ENCODE assay signal across 29 cellular contexts in genomic region chr4:2076908-2077534, GRCh38. TPM values are rescaled to one million over a fixed set of nuclear protein-coding genes. Genes with fewer than 3 reads are reported as not detected.
A peak's percentile ranks its signal among the peaks of the same experiment; 100 is the strongest.
DNase-seq lines count a peak whose midpoint lies in the region; ATAC-seq, FAIRE-seq and TF ChIP-seq lines count a peak whose summit lies in the region.
"Had no signal": no experiment of that assay in that cellular context is flagged by ENCODE, and none has a peak within 500 bp of the region (broad histone marks: within the 10 kb centered on the region; RNA-seq: fewer than 3 reads in every experiment).

No MANE protein-coding gene starts in this region.

- DNase-seq in activated CD4-positive, CD25-positive, alpha-beta regulatory T cell treated with anti-CD3 and anti-CD28 coated beads, Interleukin-2, amount 50 U/mL, for 72 hours = peak; percentile 25
- DNase-seq in GM12878 (ENCODE audit: low read depth, low spot score) (no peak), right lobe of liver (peak in 2 of 3 donors; percentile 31 to 41), suprapubic skin (ENCODE audit: low spot score in 2 of 2) (peak; percentile 19 to 79), HTR-8/SVneo (ENCODE audit: insufficient read length, low spot score) (no peak)
- DNase-seq: 8988T; activated CD4-positive, alpha-beta T cell treated with anti-CD3 and anti-CD28 coated beads, Interleukin-2, amount 50 U/mL, for 48 hours; activated CD8-positive, alpha-beta memory T cell treated with anti-CD3 and anti-CD28 coated beads, Interleukin-2, amount 50 U/mL, for 4 hours; activated gamma-delta T cell treated with Interleukin-2 at 50 U/mL for 16 hours; colonic mucosa; DMS53; effector memory CD8-positive, alpha-beta T cell; esophagus squamous epithelium; GF-D8; hypothalamus; IMR-90; NCI-H1105 treated with DMSO at 0.1 percent for 48 hours; NCI-H2029; NCI-H526 treated with DMSO at 0.1 percent for 48 hours; RPMI8226; stimulated activated CD8-positive, alpha-beta memory T cell treated with anti-CD3 and anti-CD28 coated beads, Interleukin-4, amount 100 ng/mL, for 48 hours had no signal

- H3K27ac ChIP-seq in GM12878 (ENCODE audit: control insufficient read depth, insufficient read depth) (no peak overlapping the region), right lobe of liver (no peak overlapping the region), suprapubic skin (no peak overlapping the region), gastroesophageal sphincter (no peak overlapping the region)
- H3K27ac ChIP-seq: colonic mucosa, esophagus squamous epithelium, gastrocnemius medialis, HL-60 had no signal

- SMC1A ChIA-PET in GM12878 (lab: Charles Lee; ENCODE audit: uncharacterized antibody, unreplicated experiment) = interaction anchor here (0.6 kb wide), 1 partner anchor 57 kb away, joined by 3 read pairs; no protein-coding TSS in a partner anchor

- H3K27me3 ChIP-seq in GM12878 (replicated peaks in 1 of 2; ENCODE audit: control insufficient read depth in 2 of 2, insufficient read depth in 2 of 2, low read length in 1 of 2) (no peaks in the 10 kb centered on the region), right lobe of liver (no peaks in the 10 kb centered on the region), suprapubic skin (no peaks in the 10 kb centered on the region), gastroesophageal sphincter (no peaks in the 10 kb centered on the region)
- H3K27me3 ChIP-seq: colonic mucosa, esophagus squamous epithelium, gastrocnemius medialis had no signal

- no peak overlapping the region for H2AFZ ChIP-seq in GM12878 (ENCODE audit: control insufficient read depth, low read depth, low read length)

- WGBS in GM12878 (ENCODE audit: insufficient coverage, insufficient replicate concordance, low lambda C conversion rate, missing lambda C conversion rate) = 40% methylated on average over 9 of the region's 9 CpGs
- 67% methylated on average over 2 of the region's 9 CpGs for WGBS in right lobe of liver (ENCODE audit: insufficient coverage, low coverage, low lambda C conversion rate, missing lambda C conversion rate)
- 87% methylated on average over 7 of the region's 9 CpGs for WGBS in suprapubic skin
- no CpG with 5 or more reads among the region's 9 CpGs for WGBS in gastroesophageal sphincter (ENCODE audit: low coverage in 1 of 2), 2 donors

- in situ Hi-C loops in GM12878 (cut with MboI) = no loop called here

- ATAC-seq in activated CD4-positive, CD25-positive, alpha-beta regulatory T cell treated with anti-CD3 and anti-CD28 coated beads, Interleukin-2, amount 50 U/mL, for 24 hours = no peak
- ATAC-seq in GM12878 (peak; percentile 16; the same call in 1 of the 3 replicates), right lobe of liver (no peak), HG02798 (IDR thresholded peaks at IDR 0.05; ENCODE audit: poor library complexity, unreplicated experiment) (no peak), gastroesophageal sphincter (no peak)
- ATAC-seq: effector memory CD8-positive, alpha-beta T cell; gastrocnemius medialis; SK-N-SH treated with all-trans-retinoic acid at 6 μM for 48 hours; WTC11 had no signal

- no peaks in the 10 kb centered on the region for H4K20me1 ChIP-seq in GM12878 (ENCODE audit: control insufficient read depth, insufficient read depth)

- no peak overlapping the region for H3K4me2 ChIP-seq in GM12878 (ENCODE audit: control insufficient read depth, insufficient read depth)

- CTCF ChIA-PET in GM12878 (lab: Yijun Ruan, JAX) = no interaction called here

- H3K9ac ChIP-seq in GM12878 (ENCODE audit: control insufficient read depth, insufficient read depth, low read length) = no peak overlapping the region

- no peak overlapping the region for H3K4me3 ChIP-seq in GM12878
- no peak overlapping the region for H3K4me3 ChIP-seq in right lobe of liver
- H3K4me3 ChIP-seq in suprapubic skin = no peak overlapping the region
- no peak overlapping the region for H3K4me3 ChIP-seq in gastroesophageal sphincter
- H3K4me3 ChIP-seq: colonic mucosa, esophagus squamous epithelium, gastrocnemius medialis had no signal

- TF ChIP-seq POLR2A in GM12878 (IDR thresholded peaks at IDR 0.05; ENCODE audit: low read depth, low read length) = no peak
- no peak for TF ChIP-seq POLR2A in right lobe of liver (IDR thresholded peaks at IDR 0.05)
- no peak for TF ChIP-seq POLR2A in suprapubic skin (IDR thresholded peaks at IDR 0.05)
- TF ChIP-seq POLR2A in gastroesophageal sphincter (IDR thresholded peaks at IDR 0.05) = no peak

- BruUV-seq in GM12878 (replicated peaks; lab: Mats Ljungman, UMichigan) = no TSS peak

- H3K9me3 ChIP-seq in GM12878 (replicated peaks; ENCODE audit: control insufficient read depth, insufficient read depth, low read length) = no peaks in the 10 kb centered on the region
- no peaks in the 10 kb centered on the region for H3K9me3 ChIP-seq in right lobe of liver
- H3K9me3 ChIP-seq in suprapubic skin = no peaks in the 10 kb centered on the region
- H3K9me3 ChIP-seq in gastroesophageal sphincter = no peaks in the 10 kb centered on the region
- H3K9me3 ChIP-seq: colonic mucosa, esophagus squamous epithelium, gastrocnemius medialis had no signal

- RAD21 ChIA-PET in GM12878 (lab: Charles Lee; ENCODE audit: unreplicated experiment) = interaction anchor here (0.6 kb wide), 1 partner anchor 64 kb away, joined by 3 read pairs; no protein-coding TSS in a partner anchor

- TF ChIP-seq EP300 in GM12878 (IDR thresholded peaks at IDR 0.05; ENCODE audit: borderline replicate concordance in 1 of 2, control insufficient read depth in 1 of 2, low read depth in 2 of 2, low read length in 2 of 2) = no peak
- TF ChIP-seq EP300 in suprapubic skin (IDR thresholded peaks at IDR 0.05) = no peak
- TF ChIP-seq EP300 in gastroesophageal sphincter (IDR thresholded peaks at IDR 0.05) = no peak

- H3K79me2 ChIP-seq in GM12878 (ENCODE audit: control insufficient read depth, insufficient read depth, low read length) = no peaks in the 10 kb centered on the region

- POLR2A ChIA-PET in GM12878 (lab: Charles Lee) = interaction anchor here (0.6 to 1.2 kb wide), 2 partner anchors 68 to 73 kb away, joined by 3 read pairs; no protein-coding TSS in a partner anchor

- no peak for TF ChIP-seq RAD21 in GM12878 (IDR thresholded peaks at IDR 0.05; ENCODE audit: insufficient read depth, low read depth, low read length)

- FAIRE-seq in GM12878 (lab: Jason Lieb, UNC) (no peak), HTR-8/SVneo (lab: Jason Lieb, UNC) (no peak)

- intact Hi-C loops in GM12878 (cut with micrococcal nuclease; ENCODE audit: unreplicated experiment) = no loop called here
- intact Hi-C loops in right lobe of liver (cut with DNase I) = no loop called here

- H3K4me1 ChIP-seq in GM12878 (ENCODE audit: control insufficient read depth, insufficient read depth, low read length) (peaks cover 3% of the 10 kb centered on the region), right lobe of liver (no peaks in the 10 kb centered on the region), suprapubic skin (no peaks in the 10 kb centered on the region), gastroesophageal sphincter (no peaks in the 10 kb centered on the region)
- H3K4me1 ChIP-seq: colonic mucosa, esophagus squamous epithelium, gastrocnemius medialis had no signal

- no peak for TF ChIP-seq CTCF in GM12878 (IDR thresholded peaks at IDR 0.05 in 2 of 3, conservative IDR thresholded peaks at IDR 0.05 in 1 of 3; ENCODE audit: control insufficient read depth in 2 of 3, extremely low read depth in 1 of 3, insufficient read depth in 1 of 3, low read depth in 3 of 3, low read length in 3 of 3)
- TF ChIP-seq CTCF in right lobe of liver (IDR thresholded peaks at IDR 0.05) = no peak
- TF ChIP-seq CTCF in suprapubic skin (IDR thresholded peaks at IDR 0.05) = no peak
- no peak for TF ChIP-seq CTCF in gastroesophageal sphincter (IDR thresholded peaks at IDR 0.05)

- H3K36me3 ChIP-seq in GM12878 (ENCODE audit: control insufficient read depth in 2 of 2, insufficient read depth in 2 of 2, low read length in 1 of 2) (no peaks in the 10 kb centered on the region), right lobe of liver (no peaks in the 10 kb centered on the region), suprapubic skin (no peaks in the 10 kb centered on the region), gastroesophageal sphincter (no peaks in the 10 kb centered on the region)
- H3K36me3 ChIP-seq: colonic mucosa, esophagus squamous epithelium, gastrocnemius medialis had no signal

TF ChIP-seq in GM12878, 131 proteins besides CTCF, POLR2A, EP300 and RAD21 (continues in another document):
- no peak for TF ChIP-seq FOXM1 (IDR thresholded peaks at IDR 0.05; ENCODE audit: low read depth, low read length)

RNA-seq across cellular contexts. Expression of gene NAT8L, which starts 17.9 kb away (rescaled TPM):
- 0.21 TPM in 1 of 2 replicates, not detected in the other for total RNA-seq in GM12878 (2013; cell fraction: nucleolus; rRNA removed)
- total RNA-seq in GM12878 (2014; rRNA removed) (under 0.01 and 0.11 TPM in 2 replicates), GM12878 (2014; rRNA removed; fragmentation: Illumina TruSeq; extraction: Trizol) (not detected in 2 replicates), GM12878 (2021) (0.19 and 0.31 TPM in 2 replicates), right lobe of liver (under 1 TPM in 2 of 6 experiments, not detected in 4; 0.02 to 0.05 TPM), suprapubic skin (1 to 10 TPM; 1.0 to 2.8 (median 1.6) TPM), gastroesophageal sphincter (under 1 TPM in 3 of 4 donors, not detected in 1; 0.15 to 0.40 (median 0.35) TPM)
- 0.12 TPM for polyA plus RNA-seq in GM12878 (2011; ENCODE audit: low read depth)
- polyA plus RNA-seq in GM12878 (2011; rRNA removed) (0.09 and 0.14 TPM in 2 replicates), GM12878 (2014; fragmentation: Illumina TruSeq; extraction: Trizol) (0.01 and 0.03 TPM in 2 replicates), GM12878 (2014; fragmentation: Nextera tagmentation; extraction: Ambion mirVana) (not detected), GM12878 (2014; rRNA removed) (0.08 and 0.10 TPM in 2 replicates), GM12878 (2016; fragmentation: Nextera tagmentation; extraction: Ambion mirVana) (not detected)
- 0.18 and 0.23 TPM in 2 replicates for polyA plus RNA-seq in GM12878 (2011; cell fraction: cytosol; rRNA removed)
- polyA plus RNA-seq in GM12878 (2011; cell fraction: nucleus; rRNA removed) = 0.57 and 0.59 TPM in 2 replicates
- 0.14 and 0.20 TPM in 2 replicates for polyA plus RNA-seq in GM12878 (2012)
- 0.46 and 3.9 TPM in 2 replicates for polyA minus RNA-seq in GM12878 (2011; rRNA and poly(A)+ RNA removed)
- polyA minus RNA-seq in GM12878 (2011; cell fraction: cytosol; rRNA and poly(A)+ RNA removed) = 0.21 TPM in 1 of 2 replicates, not detected in the other
- 0.12 and 0.19 TPM in 2 replicates for polyA minus RNA-seq in GM12878 (2011; cell fraction: nucleus; rRNA and poly(A)+ RNA removed)
- total RNA-seq: IMR-90 had no signal
- polyA plus RNA-seq: CD8-positive, alpha-beta memory T cell had no signal

Comparison
In these comparisons a context has a peak if more than half of its experiments do, and no peak if none do; other contexts are left out.
1. DNase-seq: peak in activated CD4-positive, CD25-positive, alpha-beta regulatory T cell treated with anti-CD3 and anti-CD28 coated beads, Interleukin-2, amount 50 U/mL, for 72 hours (single experiment), right lobe of liver (2 of 3) and suprapubic skin (2 of 2); none in GM12878 (single experiment) and HTR-8/SVneo (single experiment).